ENCODE assay signal across 2 cellular contexts in the genomic region with DNA sequence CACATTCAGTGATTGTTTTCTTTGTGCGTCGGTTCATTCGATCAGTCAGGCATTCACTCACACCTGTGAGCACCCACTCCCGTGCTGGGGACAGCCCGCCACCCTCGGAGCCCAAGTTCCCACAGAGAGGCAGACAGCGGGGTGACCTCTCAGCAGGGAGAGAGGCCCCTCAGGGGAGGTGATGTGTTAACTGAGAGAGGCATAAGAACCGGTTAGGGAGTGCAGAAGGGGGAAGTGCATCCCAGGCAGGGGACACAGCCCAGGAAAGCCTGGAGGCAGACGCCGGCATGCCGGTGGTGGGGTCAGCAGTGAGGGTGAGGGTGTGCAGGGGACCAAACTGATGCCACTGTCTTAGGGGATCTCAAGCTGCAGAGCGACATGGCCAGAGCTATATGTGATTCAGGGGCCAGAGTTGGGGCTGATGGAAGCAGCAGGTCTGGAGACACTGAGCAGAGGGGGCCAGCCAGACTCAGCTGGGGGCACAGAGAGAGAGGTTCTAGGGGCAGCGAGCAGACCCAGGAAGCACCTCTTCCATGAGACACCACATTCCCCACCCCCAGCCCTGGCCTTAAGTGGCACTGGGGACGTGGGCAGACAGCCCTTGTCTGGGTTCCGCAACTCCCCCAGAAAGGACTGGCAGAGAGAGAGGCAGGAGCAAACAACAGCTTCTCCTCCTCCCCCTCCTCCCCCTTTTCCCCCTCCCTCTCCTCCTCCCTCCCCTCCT.
A peak's percentile ranks its signal among the peaks of the same experiment; 100 is the strongest.
TF ChIP-seq lines count a peak whose summit lies in the region.

No MANE protein-coding gene starts in this region.

TF ChIP-seq in HEK293, 187 proteins besides CTCF, POLR2A, EP300 and RAD21 (continued from another document):
- no peak for TF ChIP-seq OVOL3 (tag by site-specific recombination; IDR thresholded peaks at IDR 0.05)
- TF ChIP-seq GLIS1 (tag by site-specific recombination; IDR thresholded peaks at IDR 0.05): peak; percentile 90
- TF ChIP-seq ZNF2 (tag by site-specific recombination; IDR thresholded peaks at IDR 0.05): no peak
- TF ChIP-seq, protein P1, sequence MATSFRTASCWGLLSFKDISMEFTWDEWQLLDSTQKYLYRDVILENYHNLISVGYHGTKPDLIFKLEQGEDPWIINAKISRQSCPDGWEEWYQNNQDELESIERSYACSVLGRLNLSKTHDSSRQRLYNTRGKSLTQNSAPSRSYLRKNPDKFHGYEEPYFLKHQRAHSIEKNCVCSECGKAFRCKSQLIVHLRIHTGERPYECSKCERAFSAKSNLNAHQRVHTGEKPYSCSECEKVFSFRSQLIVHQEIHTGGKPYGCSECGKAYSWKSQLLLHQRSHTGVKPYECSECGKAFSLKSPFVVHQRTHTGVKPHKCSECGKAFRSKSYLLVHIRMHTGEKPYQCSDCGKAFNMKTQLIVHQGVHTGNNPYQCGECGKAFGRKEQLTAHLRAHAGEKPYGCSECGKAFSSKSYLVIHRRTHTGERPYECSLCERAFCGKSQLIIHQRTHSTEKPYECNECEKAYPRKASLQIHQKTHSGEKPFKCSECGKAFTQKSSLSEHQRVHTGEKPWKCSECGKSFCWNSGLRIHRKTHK (tag by site-specific recombination; IDR thresholded peaks at IDR 0.05): no peak
- no peak for TF ChIP-seq SCRT2 (tag by site-specific recombination; IDR thresholded peaks at IDR 0.05)
- peak; percentile 39; the same call in 1 of the 2 replicates for TF ChIP-seq EGR2 (tag by site-specific recombination; IDR thresholded peaks at IDR 0.05; ENCODE audit: low read depth)
- TF ChIP-seq, protein P2, sequence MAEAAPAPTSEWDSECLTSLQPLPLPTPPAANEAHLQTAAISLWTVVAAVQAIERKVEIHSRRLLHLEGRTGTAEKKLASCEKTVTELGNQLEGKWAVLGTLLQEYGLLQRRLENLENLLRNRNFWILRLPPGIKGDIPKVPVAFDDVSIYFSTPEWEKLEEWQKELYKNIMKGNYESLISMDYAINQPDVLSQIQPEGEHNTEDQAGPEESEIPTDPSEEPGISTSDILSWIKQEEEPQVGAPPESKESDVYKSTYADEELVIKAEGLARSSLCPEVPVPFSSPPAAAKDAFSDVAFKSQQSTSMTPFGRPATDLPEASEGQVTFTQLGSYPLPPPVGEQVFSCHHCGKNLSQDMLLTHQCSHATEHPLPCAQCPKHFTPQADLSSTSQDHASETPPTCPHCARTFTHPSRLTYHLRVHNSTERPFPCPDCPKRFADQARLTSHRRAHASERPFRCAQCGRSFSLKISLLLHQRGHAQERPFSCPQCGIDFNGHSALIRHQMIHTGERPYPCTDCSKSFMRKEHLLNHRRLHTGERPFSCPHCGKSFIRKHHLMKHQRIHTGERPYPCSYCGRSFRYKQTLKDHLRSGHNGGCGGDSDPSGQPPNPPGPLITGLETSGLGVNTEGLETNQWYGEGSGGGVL (tag by site-specific recombination; IDR thresholded peaks at IDR 0.05): no peak
- no peak for TF ChIP-seq BCL11A (tag by site-specific recombination; IDR thresholded peaks at IDR 0.05; ENCODE audit: low read depth)

TF ChIP-seq in WTC11, 78 proteins besides CTCF, POLR2A, EP300 and RAD21 (continued from another document):
- TF ChIP-seq, protein P3, sequence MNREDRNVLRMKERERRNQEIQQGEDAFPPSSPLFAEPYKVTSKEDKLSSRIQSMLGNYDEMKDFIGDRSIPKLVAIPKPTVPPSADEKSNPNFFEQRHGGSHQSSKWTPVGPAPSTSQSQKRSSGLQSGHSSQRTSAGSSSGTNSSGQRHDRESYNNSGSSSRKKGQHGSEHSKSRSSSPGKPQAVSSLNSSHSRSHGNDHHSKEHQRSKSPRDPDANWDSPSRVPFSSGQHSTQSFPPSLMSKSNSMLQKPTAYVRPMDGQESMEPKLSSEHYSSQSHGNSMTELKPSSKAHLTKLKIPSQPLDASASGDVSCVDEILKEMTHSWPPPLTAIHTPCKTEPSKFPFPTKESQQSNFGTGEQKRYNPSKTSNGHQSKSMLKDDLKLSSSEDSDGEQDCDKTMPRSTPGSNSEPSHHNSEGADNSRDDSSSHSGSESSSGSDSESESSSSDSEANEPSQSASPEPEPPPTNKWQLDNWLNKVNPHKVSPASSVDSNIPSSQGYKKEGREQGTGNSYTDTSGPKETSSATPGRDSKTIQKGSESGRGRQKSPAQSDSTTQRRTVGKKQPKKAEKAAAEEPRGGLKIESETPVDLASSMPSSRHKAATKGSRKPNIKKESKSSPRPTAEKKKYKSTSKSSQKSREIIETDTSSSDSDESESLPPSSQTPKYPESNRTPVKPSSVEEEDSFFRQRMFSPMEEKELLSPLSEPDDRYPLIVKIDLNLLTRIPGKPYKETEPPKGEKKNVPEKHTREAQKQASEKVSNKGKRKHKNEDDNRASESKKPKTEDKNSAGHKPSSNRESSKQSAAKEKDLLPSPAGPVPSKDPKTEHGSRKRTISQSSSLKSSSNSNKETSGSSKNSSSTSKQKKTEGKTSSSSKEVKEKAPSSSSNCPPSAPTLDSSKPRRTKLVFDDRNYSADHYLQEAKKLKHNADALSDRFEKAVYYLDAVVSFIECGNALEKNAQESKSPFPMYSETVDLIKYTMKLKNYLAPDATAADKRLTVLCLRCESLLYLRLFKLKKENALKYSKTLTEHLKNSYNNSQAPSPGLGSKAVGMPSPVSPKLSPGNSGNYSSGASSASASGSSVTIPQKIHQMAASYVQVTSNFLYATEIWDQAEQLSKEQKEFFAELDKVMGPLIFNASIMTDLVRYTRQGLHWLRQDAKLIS (CRISPR knock-in tag; IDR thresholded peaks at IDR 0.05; ENCODE audit: borderline replicate concordance): no peak
